In genomic region chrX:15738686-15739016, GRCh38 we compare ENCODE assay signal across 8 cellular contexts. TPM values are rescaled to one million over a fixed set of nuclear protein-coding genes. Genes with fewer than 3 reads are reported as not detected.
DNase-seq lines count a peak whose midpoint lies in the region; ATAC-seq and TF ChIP-seq lines count a peak whose summit lies in the region.

No MANE protein-coding gene starts in this region.

- TF ChIP-seq CTCF in PC-3 (conservative IDR thresholded peaks at IDR 0.05; ENCODE audit: low read depth, low read length) (no peak), neutrophil (IDR thresholded peaks at IDR 0.05) (no peak)

- no peaks in the 10 kb centered on the region for H3F3A ChIP-seq in PC-3 (ENCODE audit: low read length, unreplicated experiment)

- H3K4me1 Mint-ChIP-seq in CD8-positive, alpha-beta memory T cell, result peaks cover 54 to 63% (median 60%) of the 10 kb centered on the region in 3 donors
- peaks cover 36 to 46% of the 10 kb centered on the region in 2 donors for H3K4me1 Mint-ChIP-seq in effector memory CD8-positive, alpha-beta T cell (ENCODE audit: low read depth in 2 of 2)

- peak overlapping the region; percentile 69 for H2AFZ ChIP-seq in PC-3 (ENCODE audit: low read length)

- H3K27me3 ChIP-seq in CD8-positive, alpha-beta memory T cell (ENCODE audit: insufficient read depth, low read length, poor library complexity, severe bottlenecking), result no peaks in the 10 kb centered on the region
- H3K27me3 ChIP-seq in PC-3 (ENCODE audit: low read length) (no peaks in the 10 kb centered on the region), neutrophil (no peaks in the 10 kb centered on the region)

- TSS peak; percentile 69 for BruUV-seq in PC-3 (replicated peaks; lab: Mats Ljungman, UMichigan)

- H3K27me3 Mint-ChIP-seq in CD8-positive, alpha-beta memory T cell, result no peaks in the 10 kb centered on the region
- H3K27me3 Mint-ChIP-seq in effector memory CD8-positive, alpha-beta T cell, result no peaks in the 10 kb centered on the region

- H3K36me3 Mint-ChIP-seq in CD8-positive, alpha-beta memory T cell, result peaks cover 15 to 29% (median 21%) of the 10 kb centered on the region in 3 donors
- peaks cover 42% of the 10 kb centered on the region for H3K36me3 Mint-ChIP-seq in effector memory CD8-positive, alpha-beta T cell (ENCODE audit: insufficient read depth)

- peak overlapping the region; percentile 84 to 97 (median 95) for H3K27ac Mint-ChIP-seq in CD8-positive, alpha-beta memory T cell
- peak overlapping the region; percentile 92 to 94 for H3K27ac Mint-ChIP-seq in effector memory CD8-positive, alpha-beta T cell

- ATAC-seq in PC-3, result peak; percentile 10
- peak; percentile 49 for ATAC-seq in effector memory CD8-positive, alpha-beta T cell (replicated peaks)
- ATAC-seq in GM21447 (IDR thresholded peaks at IDR 0.05; ENCODE audit: unreplicated experiment), result no peak
- no peak for ATAC-seq in HG02870 (IDR thresholded peaks at IDR 0.05; ENCODE audit: unreplicated experiment)
- no peak for ATAC-seq in GM21367 (IDR thresholded peaks at IDR 0.05; ENCODE audit: unreplicated experiment)

- H3K4me3 Mint-ChIP-seq in CD8-positive, alpha-beta memory T cell, result peak overlapping the region; percentile 93 to 99 (median 98)
- peak overlapping the region; percentile 89 for H3K4me3 Mint-ChIP-seq in effector memory CD8-positive, alpha-beta T cell

- peaks cover 3% of the 10 kb centered on the region; the same call in 1 of the 2 replicates for H4K20me1 ChIP-seq in PC-3 (ENCODE audit: low read length)

- no peaks in the 10 kb centered on the region for H3K9me2 ChIP-seq in PC-3 (replicated peaks; ENCODE audit: low read length)

- H3K4me1 ChIP-seq in CD8-positive, alpha-beta memory T cell (ENCODE audit: insufficient read depth, low read length), result peaks cover 24% of the 10 kb centered on the region
- H3K4me1 ChIP-seq in PC-3 (ENCODE audit: insufficient read depth, low read length), result peaks cover 27% of the 10 kb centered on the region
- peaks cover 9 to 12% of the 10 kb centered on the region in 2 experiments for H3K4me1 ChIP-seq in neutrophil (ENCODE audit: control insufficient read depth in 1 of 2, insufficient read depth in 1 of 2, low read depth in 1 of 2, low read length in 1 of 2)

- H3K9ac ChIP-seq in PC-3 (ENCODE audit: low read length), result peak overlapping the region; percentile 72

- H3K79me2 ChIP-seq in PC-3 (ENCODE audit: low read length), result no peaks in the 10 kb centered on the region

- H3K4me2 ChIP-seq in PC-3 (ENCODE audit: low read length), result peak overlapping the region; percentile 95

- peak overlapping the region; percentile 86 for H3K4me3 ChIP-seq in CD8-positive, alpha-beta memory T cell (ENCODE audit: low read length)
- H3K4me3 ChIP-seq in PC-3 (ENCODE audit: low read length) (peak overlapping the region; percentile 88), neutrophil (ENCODE audit: low read depth in 1 of 2, low read length in 1 of 2) (peak overlapping the region; percentile 64 to 65)

- H3K9me3 Mint-ChIP-seq in CD8-positive, alpha-beta memory T cell, result no peaks in the 10 kb centered on the region
- no peaks in the 10 kb centered on the region for H3K9me3 Mint-ChIP-seq in effector memory CD8-positive, alpha-beta T cell

- intact Hi-C loops in PC-3 (cut with micrococcal nuclease), result loop anchor here (1.0 to 5.0 kb wide), 2 partner anchors 13 to 51 kb away; no protein-coding TSS in a partner anchor

- no peaks in the 10 kb centered on the region for H3K9me3 ChIP-seq in CD8-positive, alpha-beta memory T cell (ENCODE audit: low read length)
- no peaks in the 10 kb centered on the region for H3K9me3 ChIP-seq in PC-3 (ENCODE audit: low read length)
- H3K9me3 ChIP-seq in neutrophil, result no peaks in the 10 kb centered on the region

- no peaks in the 10 kb centered on the region for H3K36me3 ChIP-seq in CD8-positive, alpha-beta memory T cell (ENCODE audit: insufficient read depth, low read length)
- H3K36me3 ChIP-seq in PC-3 (ENCODE audit: low read depth, low read length) (no peaks in the 10 kb centered on the region), neutrophil (no peaks in the 10 kb centered on the region)

- CTCF ChIA-PET in CD8-positive, alpha-beta memory T cell (lab: Charles Lee), result interaction anchor here (0.6 to 3.6 kb wide), 6 partner anchors 11 to 405 kb away, joined by 3 to 31 read pairs (median 6); partner anchors contain the start of gene ZRSR2
- CTCF ChIA-PET in PC-3 (lab: Charles Lee), result no interaction called here

- H3K27ac ChIP-seq in CD8-positive, alpha-beta memory T cell (ENCODE audit: low read depth, low read length), result peak overlapping the region; percentile 85
- no peak overlapping the region for H3K27ac ChIP-seq in PC-3 (ENCODE audit: low read length)
- no peak overlapping the region for H3K27ac ChIP-seq in neutrophil

- peak in 3 of 5 donors; percentile 34 to 57 (median 42) for DNase-seq in CD8-positive, alpha-beta memory T cell
- no peak for DNase-seq in PC-3
- DNase-seq in effector memory CD8-positive, alpha-beta T cell, result peak in 2 of 3 experiments; percentile 30 to 33
- DNase-seq in RPMI8226, result no peak

- POLR2A ChIA-PET in CD8-positive, alpha-beta memory T cell (lab: Charles Lee), result interaction anchor here (0.7 to 3.7 kb wide), 8 partner anchors 12 to 116 kb away, joined by 3 to 62 read pairs (median 6); partner anchors contain the start of genes AP1S2 and ZRSR2
- POLR2A ChIA-PET in PC-3 (lab: Charles Lee; ENCODE audit: unreplicated experiment), result interaction anchor here (0.5 to 1.0 kb wide), 4 partner anchors 14 to 139 kb away, joined by 3 to 11 read pairs (median 4); partner anchors contain the start of gene AP1S2

RNA-seq across cellular contexts. Expression of gene CA5B, which starts 0.6 kb away (rescaled TPM):
- total RNA-seq in CD8-positive, alpha-beta memory T cell, result 1 to 10 TPM; 8.8 to 9.0 TPM
- polyA plus RNA-seq in CD8-positive, alpha-beta memory T cell, result 94.6 TPM
- total RNA-seq in PC-3 (2014; rRNA removed), result 8.5 and 12.3 TPM in 2 replicates

RNA-seq across cellular contexts. Expression of gene ZRSR2, which starts 51.6 kb away (rescaled TPM):
- 10 to 100 TPM; 12.0 to 12.4 TPM for total RNA-seq in CD8-positive, alpha-beta memory T cell
- 36.8 TPM for polyA plus RNA-seq in CD8-positive, alpha-beta memory T cell
- total RNA-seq in PC-3 (2014; rRNA removed), result 6.4 and 7.6 TPM in 2 replicates

Comparison
In these comparisons a context has a peak if more than half of its experiments do, and no peak if none do; other contexts are left out.
1. DNase-seq: peak in CD8-positive, alpha-beta memory T cell (3 of 5) and effector memory CD8-positive, alpha-beta T cell (2 of 3); none in PC-3 (single experiment) and RPMI8226 (single experiment).
2. ATAC-seq: peak in PC-3 (single experiment) and effector memory CD8-positive, alpha-beta T cell (single experiment); none in GM21447 (single experiment), HG02870 (single experiment) and GM21367 (single experiment).
3. Peak in every context shown above with its lines, with median percentiles within 50 percentile points of each other: H3K4me3 ChIP-seq.